ENCODE assay signal across 18 cellular contexts in genomic region chr4:11042760-11043159, GRCh38.
DNase-seq lines count a peak whose midpoint lies in the region; ATAC-seq, FAIRE-seq and TF ChIP-seq lines count a peak whose summit lies in the region.
"Had no signal": no experiment of that assay in that cellular context is flagged by ENCODE, and none has a peak within 500 bp of the region (broad histone marks: within the 10 kb centered on the region; RNA-seq: fewer than 3 reads in every experiment).

No MANE protein-coding gene starts in this region.

- no peak overlapping the region for H3K27ac ChIP-seq in small intestine (ENCODE audit: low read depth in 1 of 2, low read length in 1 of 2)
- H3K27ac ChIP-seq in heart left ventricle, result no peak overlapping the region
- H3K27ac ChIP-seq in upper lobe of right lung, result no peak overlapping the region

- intact Hi-C loops in heart left ventricle (cut with DNase I), result no loop called here
- intact Hi-C loops in upper lobe of right lung (cut with DNase I), result no loop called here

- H3K27me3 ChIP-seq in small intestine (ENCODE audit: control insufficient read depth in 2 of 2, insufficient read depth in 2 of 2, low read length in 2 of 2) (peaks cover 0 to 2% of the 10 kb centered on the region in 2 donors), heart left ventricle (no peaks in the 10 kb centered on the region), upper lobe of right lung (no peaks in the 10 kb centered on the region)

- 17 to 67% (median 36%) methylated on average over 3 of the region's 3 CpGs for WGBS in small intestine, 3 donors
- 89 to 96% (median 91%) methylated on average over 3 of the region's 3 CpGs for WGBS in heart left ventricle, 4 donors

- TF ChIP-seq CTCF in heart left ventricle (IDR thresholded peaks at IDR 0.05), result no peak
- TF ChIP-seq CTCF in upper lobe of right lung (IDR thresholded peaks at IDR 0.05), result no peak

- no peak overlapping the region for H3K4me3 ChIP-seq in small intestine (ENCODE audit: low read depth in 1 of 2, low read length in 2 of 2)
- no peak overlapping the region for H3K4me3 ChIP-seq in heart left ventricle
- no peak overlapping the region for H3K4me3 ChIP-seq in upper lobe of right lung

- FAIRE-seq in GM18507 (lab: Jason Lieb, UNC) (peak; percentile 67), GM19239 (lab: Jason Lieb, UNC) (peak; percentile 92), small intestine (lab: Jason Lieb, UNC) (peak; percentile 15)
- FAIRE-seq: D721Med, RCC 7860 had no signal

- DNase-seq in GM18507 (ENCODE audit: extremely low spot score, insufficient read length, low read depth), result no peak
- no peak for DNase-seq in GM19239 (ENCODE audit: insufficient read length, low spot score)
- peak; percentile 56 for DNase-seq in NCI-H526 treated with DMSO at 0.1 percent for 48 hours (lab: John Stamatoyannopoulos, UW)
- peak; percentile 40 for DNase-seq in small intestine
- DNase-seq in heart left ventricle, result no peak
- DNase-seq in upper lobe of right lung, result no peak
- DNase-seq: CD4-positive, alpha-beta T cell; MM.1S; NCI-H1105; NCI-H187 treated with DMSO at 0.1 percent for 48 hours; NCI-H446 treated with DMSO at 0.1 percent for 48 hours; NCI-H82; SHP77 treated with DMSO at 0.1 percent for 48 hours; T-helper 17 cell had no signal

- no peaks in the 10 kb centered on the region for H3K9me3 ChIP-seq in small intestine (ENCODE audit: control insufficient read depth, low read depth)
- H3K9me3 ChIP-seq in heart left ventricle, result peaks cover 0 to 10% (median 0%) of the 10 kb centered on the region in 12 donors
- H3K9me3 ChIP-seq in upper lobe of right lung, result no peaks in the 10 kb centered on the region

- H3K4me1 ChIP-seq in small intestine (ENCODE audit: control insufficient read depth in 2 of 2, insufficient read depth in 1 of 2, low read depth in 1 of 2, low read length in 1 of 2), result peaks cover 0 to 4% of the 10 kb centered on the region in 2 donors
- peaks cover 0 to 8% (median 0%) of the 10 kb centered on the region in 12 donors for H3K4me1 ChIP-seq in heart left ventricle
- H3K4me1 ChIP-seq in upper lobe of right lung, result no peaks in the 10 kb centered on the region

- no peak for ATAC-seq in heart left ventricle
- no peak for ATAC-seq in HG02610 (IDR thresholded peaks at IDR 0.05; ENCODE audit: unreplicated experiment)
- ATAC-seq in upper lobe of right lung, result no peak
- ATAC-seq: HCT116, T-helper 17 cell had no signal

- no peak for TF ChIP-seq POLR2A in heart left ventricle (IDR thresholded peaks at IDR 0.05)

- H3K36me3 ChIP-seq in small intestine (ENCODE audit: control insufficient read depth in 2 of 2, insufficient read depth in 2 of 2, low read length in 2 of 2) (no peaks in the 10 kb centered on the region), heart left ventricle (no peaks in the 10 kb centered on the region), upper lobe of right lung (no peaks in the 10 kb centered on the region)

Comparison
In these comparisons a context has a peak if more than half of its experiments do, and no peak if none do; other contexts are left out.
1. DNase-seq: peak in NCI-H526 treated with DMSO at 0.1 percent for 48 hours (single experiment) and small intestine (single experiment); none in GM18507 (single experiment), GM19239 (single experiment), heart left ventricle (0 of 5) and upper lobe of right lung (single experiment).